ENCODE assay signal across 19 cellular contexts in the genomic region with DNA sequence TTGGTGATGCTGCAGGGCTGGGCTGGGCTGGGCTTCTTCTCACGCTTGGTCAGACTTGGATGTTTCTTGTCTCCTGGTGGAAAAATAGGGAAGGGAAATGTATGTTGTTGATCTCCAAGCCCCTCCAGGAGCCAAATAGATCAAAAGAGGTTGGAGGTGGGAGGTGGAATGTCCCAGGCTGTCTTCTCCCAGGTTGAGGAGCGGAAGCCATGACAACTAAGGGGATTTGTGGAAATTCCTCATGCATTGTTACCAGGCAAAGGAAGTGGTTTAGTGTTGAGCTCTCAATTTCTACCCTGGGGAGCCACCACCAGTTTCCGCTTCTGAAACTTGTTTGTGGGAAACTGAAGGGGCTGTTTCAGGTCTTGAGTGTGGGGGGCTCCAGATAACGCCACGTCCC.
DNase-seq lines count a peak whose midpoint lies in the region; ATAC-seq and TF ChIP-seq lines count a peak whose summit lies in the region.
"Had no signal": no experiment of that assay in that cellular context is flagged by ENCODE, and none has a peak within 500 bp of the region (broad histone marks: within the 10 kb centered on the region; RNA-seq: fewer than 3 reads in every experiment).

No MANE protein-coding gene starts in this region.

- peak overlapping the region; percentile 5 to 40; a peak in 3 of 4 replicates for H3K27ac ChIP-seq in SK-N-SH (ENCODE audit: low read depth in 2 of 2, low read length in 1 of 2)
- peak overlapping the region; percentile 83 to 92 for H3K27ac ChIP-seq in coronary artery
- H3K27ac ChIP-seq in mesendoderm (ENCODE audit: low read depth, low read length) = peak overlapping the region; percentile 71
- H3K27ac ChIP-seq in aorta (ENCODE audit: low read depth in 1 of 2, low read length in 2 of 2) = peak overlapping the region; percentile 73 to 87
- H3K27ac ChIP-seq: 22Rv1, left lung had no signal

- no peaks in the 10 kb centered on the region for H3K9me2 ChIP-seq in SK-N-SH

- no peak for TF ChIP-seq EP300 in SK-N-SH (IDR thresholded peaks at IDR 0.05; ENCODE audit: borderline replicate concordance in 1 of 2, low read depth in 1 of 2, low read length in 1 of 2)

- POLR2A ChIA-PET in SK-N-SH (lab: Yijun Ruan, JAX) (interaction anchor here (0.7 kb wide), 1 partner anchor 99 kb away, joined by 4 read pairs; no protein-coding TSS in a partner anchor), Caco-2 (lab: Charles Lee) (no interaction called here)

- 73% methylated on average over 5 of the region's 5 CpGs for WGBS in SK-N-SH (ENCODE audit: low lambda C conversion rate)
- no CpG with 5 or more reads among the region's 5 CpGs for WGBS in mesendoderm (ENCODE audit: extremely low coverage, insufficient coverage, low lambda C conversion rate)
- WGBS in aorta, 2 donors = 7 to 10% methylated on average over 5 of the region's 5 CpGs

- H3K23ac ChIP-seq in mesendoderm (ENCODE audit: low read length) = no peak overlapping the region

- no peaks in the 10 kb centered on the region for H4K20me1 ChIP-seq in SK-N-SH (ENCODE audit: insufficient read depth)

- no peaks in the 10 kb centered on the region for H3K79me2 ChIP-seq in SK-N-SH (ENCODE audit: insufficient read depth)
- H3K79me2 ChIP-seq in mesendoderm (ENCODE audit: control insufficient read depth, insufficient read depth, low read length) = no peaks in the 10 kb centered on the region

- peak overlapping the region; percentile 78 for H2BK120ac ChIP-seq in mesendoderm (ENCODE audit: low read depth, low read length)

- no peak overlapping the region; the same call in 1 of the 2 replicates for H3K9ac ChIP-seq in SK-N-SH
- no peak overlapping the region for H3K9ac ChIP-seq in mesendoderm (ENCODE audit: low read length)

- peak overlapping the region; percentile 80 for H2BK15ac ChIP-seq in mesendoderm (replicated peaks; ENCODE audit: low read depth)

- ATAC-seq in SK-N-SH treated with all-trans-retinoic acid at 6 μM for 48 hours = no peak
- ATAC-seq in aorta (ENCODE audit: low FRiP score) = no peak
- ATAC-seq: left lung; stimulated activated naive CD8-positive, alpha-beta T cell treated with anti-CD3 and anti-CD28 coated beads, Interleukin-15, Interleukin-2, amounts not matched to agents 100 U/mL and 50 U/mL, for 24 hours had no signal

- H2BK5ac ChIP-seq in mesendoderm (ENCODE audit: low read length) = peak overlapping the region; percentile 10

- no peaks in the 10 kb centered on the region for H3K79me1 ChIP-seq in mesendoderm (ENCODE audit: low read length)

- no peaks in the 10 kb centered on the region for H3K27me3 Mint-ChIP-seq in Caco-2 (ENCODE audit: insufficient read depth, unreplicated experiment)
- H3K27me3 Mint-ChIP-seq in activated naive CD4-positive, alpha-beta T cell treated with anti-CD3 and anti-CD28 coated beads, Interleukin-2, amount 10 ng/mL, durations not matched to agents 7 days and 5 days = peaks cover 41% of the 10 kb centered on the region

- H3K4me3 ChIP-seq in SK-N-SH (ENCODE audit: low read depth in 2 of 2, low read length in 1 of 2) (no peak overlapping the region), coronary artery (no peak overlapping the region), mesendoderm (ENCODE audit: low read length) (no peak overlapping the region), aorta (ENCODE audit: low read length in 2 of 2) (no peak overlapping the region), Caco-2 (ENCODE audit: low read depth, low read length) (no peak overlapping the region)
- H3K4me3 ChIP-seq: left lung had no signal

- H3K27ac Mint-ChIP-seq in Caco-2 (ENCODE audit: unreplicated experiment) = no peak overlapping the region
- no peak overlapping the region for H3K27ac Mint-ChIP-seq in activated naive CD4-positive, alpha-beta T cell treated with anti-CD3 and anti-CD28 coated beads, Interleukin-2, amount 10 ng/mL, durations not matched to agents 7 days and 5 days
- H3K27ac Mint-ChIP-seq: activated CD4-positive, alpha-beta memory T cell treated with anti-CD3 and anti-CD28 coated beads, Interleukin-2, amount 10 ng/mL, durations not matched to agents 7 days and 5 days; T-helper 1 cell treated with Interleukin-12 subunit alpha and Interleukin-12 subunit beta and Interleukin-4 antibody, amounts not matched to agents 30 μg/mL and 1 μg/mL, for 36 hours had no signal

- peaks cover 3% of the 10 kb centered on the region for H3F3A ChIP-seq in SK-N-SH (replicated peaks; ENCODE audit: insufficient read depth)

- BruUV-seq in Caco-2 (replicated peaks; lab: Mats Ljungman, UMichigan) = no TSS peak

- DNase-seq in SK-N-SH (no peak), coronary artery (ENCODE audit: low spot score) (no peak), mesendoderm (peak; percentile 95), aorta (no peak), Caco-2 (no peak), NCI-H1436 (lab: John Stamatoyannopoulos, UW) (no peak)
- no peak for DNase-seq in activated naive CD4-positive, alpha-beta T cell treated with anti-CD3 and anti-CD28 coated beads, Interleukin-2, amount 10 ng/mL, durations not matched to agents 7 days and 5 days
- DNase-seq: activated CD4-positive, alpha-beta memory T cell treated with anti-CD3 and anti-CD28 coated beads, Interleukin-2, amount 10 ng/mL, durations not matched to agents 7 days and 5 days; cortex of kidney; DMS 273 treated with DMSO at 0.1 percent for 48 hours; glutamatergic neuron; KG1; left lung; NCI-H187 treated with DMSO at 0.1 percent for 48 hours; stimulated activated CD4-positive, alpha-beta T cell treated with anti-CD3 and anti-CD28 coated beads, Interleukin-4, amount 100 ng/mL, for 1 hour; stimulated activated naive CD8-positive, alpha-beta T cell treated with anti-CD3 and anti-CD28 coated beads, Interleukin-15, Interleukin-2, amounts not matched to agents 100 U/mL and 50 U/mL, for 24 hours had no signal

- H3K4me1 Mint-ChIP-seq in Caco-2 (ENCODE audit: low read depth, unreplicated experiment) = peaks cover 5% of the 10 kb centered on the region
- H3K4me1 Mint-ChIP-seq in activated naive CD4-positive, alpha-beta T cell treated with anti-CD3 and anti-CD28 coated beads, Interleukin-2, amount 10 ng/mL, durations not matched to agents 7 days and 5 days = no peaks in the 10 kb centered on the region
- H3K4me1 Mint-ChIP-seq: activated CD4-positive, alpha-beta memory T cell treated with anti-CD3 and anti-CD28 coated beads, Interleukin-2, amount 10 ng/mL, durations not matched to agents 7 days and 5 days had no signal

- peak overlapping the region; percentile 76 for H3K18ac ChIP-seq in mesendoderm (ENCODE audit: low read length)

- H2AFZ ChIP-seq in SK-N-SH (ENCODE audit: low read depth) = peak overlapping the region; percentile 45

- no peak overlapping the region for H4K8ac ChIP-seq in mesendoderm (ENCODE audit: low read depth, low read length)

- H3K36me3 Mint-ChIP-seq in Caco-2 (ENCODE audit: insufficient read depth, unreplicated experiment) = no peaks in the 10 kb centered on the region
- no peaks in the 10 kb centered on the region for H3K36me3 Mint-ChIP-seq in activated naive CD4-positive, alpha-beta T cell treated with anti-CD3 and anti-CD28 coated beads, Interleukin-2, amount 10 ng/mL, durations not matched to agents 7 days and 5 days

- peak overlapping the region; percentile 56 for H3K56ac ChIP-seq in mesendoderm (ENCODE audit: low read length)

- CTCF ChIA-PET in SK-N-SH (lab: Yijun Ruan, JAX) (no interaction called here), Caco-2 (lab: Charles Lee) (no interaction called here)
- CTCF ChIA-PET in activated naive CD4-positive, alpha-beta T cell treated with anti-CD3 and anti-CD28 coated beads, Interleukin-2, amount 10 ng/mL, durations not matched to agents 7 days and 5 days (lab: Charles Lee) = interaction anchor here (0.7 kb wide), 1 partner anchor 79 kb away, joined by 3 read pairs; the partner anchor contains the start of gene SPRY4

- H3K4me3 Mint-ChIP-seq in Caco-2 (ENCODE audit: unreplicated experiment) = no peak overlapping the region
- H3K4me3 Mint-ChIP-seq in activated naive CD4-positive, alpha-beta T cell treated with anti-CD3 and anti-CD28 coated beads, Interleukin-2, amount 10 ng/mL, durations not matched to agents 7 days and 5 days = no peak overlapping the region
- H3K4me3 Mint-ChIP-seq: activated CD4-positive, alpha-beta memory T cell treated with anti-CD3 and anti-CD28 coated beads, Interleukin-2, amount 10 ng/mL, durations not matched to agents 7 days and 5 days; T-helper 1 cell treated with Interleukin-12 subunit alpha and Interleukin-12 subunit beta and Interleukin-4 antibody, amounts not matched to agents 30 μg/mL and 1 μg/mL, for 36 hours had no signal

- H3K4me1 ChIP-seq in SK-N-SH (ENCODE audit: control insufficient read depth in 1 of 2, insufficient read depth in 2 of 2, low read depth in 1 of 2, low read length in 1 of 2) = peaks cover 5 to 16% of the 10 kb centered on the region in 2 experiments; a peak in 1 of 4 replicates
- H3K4me1 ChIP-seq in mesendoderm (ENCODE audit: control insufficient read depth, low read depth, low read length) = peaks cover 6% of the 10 kb centered on the region
- peaks cover 2 to 9% of the 10 kb centered on the region in 2 donors for H3K4me1 ChIP-seq in aorta (ENCODE audit: control insufficient read depth in 1 of 2, insufficient read depth in 2 of 2, low read length in 2 of 2)
- peaks cover 9% of the 10 kb centered on the region; the same call in 1 of the 2 replicates for H3K4me1 ChIP-seq in Caco-2
- H3K4me1 ChIP-seq: left lung had no signal

- no peak overlapping the region for H2AK5ac ChIP-seq in mesendoderm (ENCODE audit: low read length)

- H3K27me3 ChIP-seq in SK-N-SH (ENCODE audit: insufficient read depth) (no peaks in the 10 kb centered on the region), mesendoderm (ENCODE audit: insufficient read depth, low read length, poor library complexity) (no peaks in the 10 kb centered on the region), aorta (ENCODE audit: control insufficient read depth in 1 of 2, insufficient read depth in 2 of 2, low read length in 1 of 2) (no peaks in the 10 kb centered on the region), Caco-2 (replicated peaks; ENCODE audit: control insufficient read depth, insufficient read depth, low read length) (no peaks in the 10 kb centered on the region)
- H3K27me3 ChIP-seq: left lung had no signal

- no peak for TF ChIP-seq CTCF in SK-N-SH (IDR thresholded peaks at IDR 0.05)
- no peak for TF ChIP-seq CTCF in coronary artery (IDR thresholded peaks at IDR 0.05)
- no peak for TF ChIP-seq CTCF in Caco-2 (IDR thresholded peaks at IDR 0.05; ENCODE audit: insufficient read depth in 1 of 2, low read depth in 1 of 2, low read length in 1 of 2, severe bottlenecking in 1 of 2, unreplicated experiment in 1 of 2)

- peak overlapping the region; percentile 81 for H3K4ac ChIP-seq in mesendoderm (ENCODE audit: low read depth, low read length)

- peaks cover 7% of the 10 kb centered on the region for H3K9me3 Mint-ChIP-seq in Caco-2 (ENCODE audit: unreplicated experiment)
- H3K9me3 Mint-ChIP-seq in activated naive CD4-positive, alpha-beta T cell treated with anti-CD3 and anti-CD28 coated beads, Interleukin-2, amount 10 ng/mL, durations not matched to agents 7 days and 5 days = no peaks in the 10 kb centered on the region
- H3K9me3 Mint-ChIP-seq: activated CD4-positive, alpha-beta memory T cell treated with anti-CD3 and anti-CD28 coated beads, Interleukin-2, amount 10 ng/mL, durations not matched to agents 7 days and 5 days; T-helper 1 cell treated with Interleukin-12 subunit alpha and Interleukin-12 subunit beta and Interleukin-4 antibody, amounts not matched to agents 30 μg/mL and 1 μg/mL, for 36 hours had no signal

- no peaks in the 10 kb centered on the region for H3K9me3 ChIP-seq in SK-N-SH
- no peaks in the 10 kb centered on the region for H3K9me3 ChIP-seq in aorta (ENCODE audit: control insufficient read depth, low read length)
- peaks cover 4% of the 10 kb centered on the region; the same call in 1 of the 2 replicates for H3K9me3 ChIP-seq in Caco-2
- H3K9me3 ChIP-seq: left lung had no signal

- H4K5ac ChIP-seq in mesendoderm (ENCODE audit: low read length) = no peak overlapping the region

- no peak for TF ChIP-seq RAD21 in SK-N-SH (IDR thresholded peaks at IDR 0.05; ENCODE audit: low read length)

- H3K4me2 ChIP-seq in SK-N-SH (no peak overlapping the region; the same call in 1 of the 2 replicates), mesendoderm (ENCODE audit: low read length) (no peak overlapping the region)

- H3K36me3 ChIP-seq in SK-N-SH (replicated peaks in 1 of 2; ENCODE audit: control insufficient read depth in 1 of 2, insufficient read depth in 2 of 2, low read length in 1 of 2) = no peaks in the 10 kb centered on the region
- no peaks in the 10 kb centered on the region for H3K36me3 ChIP-seq in mesendoderm (ENCODE audit: control insufficient read depth, insufficient read depth, low read length)
- H3K36me3 ChIP-seq in aorta (ENCODE audit: control insufficient read depth in 1 of 2, insufficient read depth in 2 of 2, low read length in 1 of 2) = no peaks in the 10 kb centered on the region
- no peaks in the 10 kb centered on the region for H3K36me3 ChIP-seq in Caco-2 (ENCODE audit: control insufficient read depth, insufficient read depth, low read length)
- H3K36me3 ChIP-seq: left lung had no signal

- intact Hi-C loops in aorta (cut with DNase I) (loop anchor here in 1 of 2 donors (2.0 kb wide), 2 partner anchors 29 to 53 kb away; no protein-coding TSS in a partner anchor), Caco-2 (cut with micrococcal nuclease; ENCODE audit: unreplicated experiment) (no loop called here)

Comparison
In these comparisons a context has a peak if more than half of its experiments do, and no peak if none do; other contexts are left out.
1. H3K27ac ChIP-seq: peak in every context shown above with its lines; median percentile 88 in coronary artery; 80 in aorta; 71 in mesendoderm; 22 in SK-N-SH.